In the genomic region with DNA sequence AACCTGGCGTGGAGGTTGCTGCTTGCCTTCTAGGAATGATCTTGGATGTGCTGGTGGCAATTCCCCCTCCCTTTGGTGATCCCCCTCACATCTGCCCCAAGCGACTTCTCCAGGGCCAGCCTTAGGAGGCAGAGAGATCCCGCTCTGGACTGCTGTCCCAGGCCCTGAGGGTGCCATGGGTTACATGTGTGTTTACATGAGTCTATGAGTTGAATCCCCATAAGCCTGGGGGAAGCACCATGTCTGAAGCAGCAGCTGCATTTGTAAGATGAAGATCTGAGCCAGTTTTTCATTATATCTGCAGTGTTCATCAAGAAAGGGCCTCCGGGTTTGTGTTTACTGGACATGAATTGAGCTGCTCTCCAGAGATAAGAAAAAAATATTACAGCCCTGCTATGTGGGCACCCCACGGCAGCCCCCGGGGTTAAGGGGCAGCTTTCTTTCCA, we compare ENCODE assay signal across 17 cellular contexts. TPM values are rescaled to one million over a fixed set of nuclear protein-coding genes. Genes with fewer than 3 reads are reported as not detected.
DNase-seq lines count a peak whose midpoint lies in the region; ATAC-seq, FAIRE-seq and TF ChIP-seq lines count a peak whose summit lies in the region.
"Had no signal": no experiment of that assay in that cellular context is flagged by ENCODE, and none has a peak within 500 bp of the region (broad histone marks: within the 10 kb centered on the region; RNA-seq: fewer than 3 reads in every experiment).

No MANE protein-coding gene starts in this region.

- FAIRE-seq in HepG2 (lab: Jason Lieb, UNC), result no peak
- FAIRE-seq: D721Med had no signal

- intact Hi-C loops in HepG2 (cut with micrococcal nuclease; ENCODE audit: unreplicated experiment), result no loop called here
- intact Hi-C loops in right lobe of liver (cut with DNase I), result no loop called here
- intact Hi-C loops in upper lobe of right lung (cut with DNase I), result no loop called here

- in situ Hi-C loops in HepG2 (cut with HindIII; ENCODE audit: extremely low pct_ligation_motif_present, low pct_unique_long_range_greater_than_20kb), result loop anchor here (10.0 kb wide), 1 partner anchor 51 kb away; the partner anchor contains the start of gene MAL
- in situ Hi-C loops in HAP-1 (cut with MboI; ENCODE audit: low sequenced_read_pairs), result no loop called here

- H3K27me3 ChIP-seq in HepG2 (ENCODE audit: control insufficient read depth in 1 of 2, insufficient read depth in 2 of 2, low read length in 2 of 2), result peaks cover 5 to 57% of the 10 kb centered on the region in 2 experiments; a peak in 4 of 5 replicates
- no peaks in the 10 kb centered on the region for H3K27me3 ChIP-seq in right lobe of liver
- no peaks in the 10 kb centered on the region for H3K27me3 ChIP-seq in endodermal cell (ENCODE audit: control insufficient read depth, insufficient read depth, low read length, poor library complexity, severe bottlenecking)
- no peaks in the 10 kb centered on the region for H3K27me3 ChIP-seq in thymus (ENCODE audit: control insufficient read depth, insufficient read depth)
- H3K27me3 ChIP-seq in HAP-1 (ENCODE audit: low read depth), result peaks cover 4% of the 10 kb centered on the region; the same call in 1 of the 2 replicates
- H3K27me3 ChIP-seq in upper lobe of right lung, result no peaks in the 10 kb centered on the region
- no peaks in the 10 kb centered on the region for H3K27me3 ChIP-seq in right atrium auricular region

- BruUV-seq in HepG2 (replicated peaks; lab: Mats Ljungman, UMichigan), result no TSS peak

- H3K9me3 ChIP-seq in HepG2 (ENCODE audit: low read length), result no peaks in the 10 kb centered on the region
- H3K9me3 ChIP-seq in right lobe of liver, result no peaks in the 10 kb centered on the region
- no peaks in the 10 kb centered on the region for H3K9me3 ChIP-seq in endodermal cell (ENCODE audit: control insufficient read depth, low read length)
- no peaks in the 10 kb centered on the region for H3K9me3 ChIP-seq in thymus (ENCODE audit: control insufficient read depth)
- no peaks in the 10 kb centered on the region for H3K9me3 ChIP-seq in HAP-1
- no peaks in the 10 kb centered on the region for H3K9me3 ChIP-seq in upper lobe of right lung
- H3K9me3 ChIP-seq in right atrium auricular region, result no peaks in the 10 kb centered on the region
- H3K9me3 ChIP-seq: adrenal gland, esophagus squamous epithelium had no signal

- peak overlapping the region; percentile 78 for H3K4me3 Mint-ChIP-seq in activated CD4-positive, alpha-beta memory T cell treated with anti-CD3 and anti-CD28 coated beads, Interleukin-2, amount 10 ng/mL, durations not matched to agents 7 days and 5 days
- no peak overlapping the region for H3K4me3 Mint-ChIP-seq in endodermal cell

- TF ChIP-seq EP300 in HepG2 (IDR thresholded peaks at IDR 0.05; ENCODE audit: low read depth in 2 of 2, low read length in 2 of 2), result no peak
- no peak for TF ChIP-seq EP300 in HepG2 (CRISPR knock-in tag; IDR thresholded peaks at IDR 0.05; ENCODE audit: borderline replicate concordance)

- H3K4me1 Mint-ChIP-seq in activated CD4-positive, alpha-beta memory T cell treated with anti-CD3 and anti-CD28 coated beads, Interleukin-2, amount 10 ng/mL, durations not matched to agents 7 days and 5 days, result peaks cover 79% of the 10 kb centered on the region
- H3K4me1 Mint-ChIP-seq in endodermal cell, result peaks cover 3% of the 10 kb centered on the region

- TF ChIP-seq CTCF in HepG2 (CRISPR knock-in tag; IDR thresholded peaks at IDR 0.05) (no peak), right lobe of liver (IDR thresholded peaks at IDR 0.05) (no peak), endodermal cell (conservative IDR thresholded peaks at IDR 0.05) (no peak), upper lobe of right lung (IDR thresholded peaks at IDR 0.05) (no peak), right atrium auricular region (IDR thresholded peaks at IDR 0.05) (no peak)

- H3K9ac ChIP-seq in HepG2 (ENCODE audit: insufficient read depth, low read depth, low read length), result no peak overlapping the region
- H3K9ac ChIP-seq in endodermal cell (ENCODE audit: extremely low read depth, low read length, poor library complexity, severe bottlenecking), result no peak overlapping the region

- TF ChIP-seq RAD21 in HepG2 (CRISPR knock-in tag; IDR thresholded peaks at IDR 0.05), result no peak

- H3K4me1 ChIP-seq in HepG2 (ENCODE audit: insufficient read depth, low read length) (peaks cover 37% of the 10 kb centered on the region), right lobe of liver (peaks cover 0 to 8% (median 3%) of the 10 kb centered on the region in 4 donors), endodermal cell (ENCODE audit: control insufficient read depth, insufficient read depth, low read length) (no peaks in the 10 kb centered on the region), thymus (ENCODE audit: control insufficient read depth, insufficient read depth, low read length) (peaks cover 54% of the 10 kb centered on the region), HAP-1 (peaks cover 21% of the 10 kb centered on the region), upper lobe of right lung (peaks cover 31% of the 10 kb centered on the region), right atrium auricular region (peaks cover 0 to 12% of the 10 kb centered on the region in 2 donors)

- TF ChIP-seq POLR2A in HepG2 (IDR thresholded peaks at IDR 0.05; ENCODE audit: insufficient read depth in 1 of 2, low read depth in 2 of 2, low read length in 2 of 2) (no peak), right lobe of liver (IDR thresholded peaks at IDR 0.05) (no peak)

- H3K4me3 ChIP-seq in HepG2 (replicated peaks in 1 of 3; ENCODE audit: insufficient read depth in 1 of 3, low read depth in 2 of 3, low read length in 3 of 3) (no peak overlapping the region), right lobe of liver (no peak overlapping the region), endodermal cell (ENCODE audit: low read length) (no peak overlapping the region), thymus (ENCODE audit: low read length) (peak overlapping the region; percentile 70), HAP-1 (no peak overlapping the region), upper lobe of right lung (no peak overlapping the region), right atrium auricular region (no peak overlapping the region)
- H3K4me3 ChIP-seq: adrenal gland, esophagus squamous epithelium had no signal

- POLR2A ChIA-PET in HepG2 (lab: Yijun Ruan, JAX), result no interaction called here
- POLR2A ChIA-PET in activated CD4-positive, alpha-beta memory T cell treated with anti-CD3 and anti-CD28 coated beads, Interleukin-2, amount 10 ng/mL, durations not matched to agents 7 days and 5 days (lab: Charles Lee), result interaction anchor here (1.0 to 11.4 kb wide), 9 partner anchors 9 to 88 kb away, joined by 3 to 432 read pairs (median 4); partner anchors contain the start of genes MAL, MRPS5 and ZNF514

- H3K9me3 Mint-ChIP-seq in activated CD4-positive, alpha-beta memory T cell treated with anti-CD3 and anti-CD28 coated beads, Interleukin-2, amount 10 ng/mL, durations not matched to agents 7 days and 5 days, result peaks cover 2% of the 10 kb centered on the region
- no peaks in the 10 kb centered on the region for H3K9me3 Mint-ChIP-seq in endodermal cell

- no peak overlapping the region for H2AFZ ChIP-seq in HepG2 (ENCODE audit: low read length)

- whole genome bisulfite sequencing in HepG2 (ENCODE audit: low lambda C conversion rate), result 31% methylated on average over 5 of the region's 6 CpGs
- 90% methylated on average over 2 of the region's 6 CpGs for WGBS in right lobe of liver (ENCODE audit: insufficient coverage, low coverage, low lambda C conversion rate, missing lambda C conversion rate)
- WGBS in endodermal cell (ENCODE audit: insufficient coverage in 1 of 2, insufficient read length in 1 of 2), 2 experiments, result 93 to 95% methylated on average over 4 to 6 of the region's 6 CpGs
- WGBS in thymus, result 37% methylated on average over 6 of the region's 6 CpGs

- H3K79me2 ChIP-seq in HepG2 (ENCODE audit: insufficient read depth, low read length), result no peaks in the 10 kb centered on the region

- peak overlapping the region; percentile 84; the same call in 1 of the 2 replicates for H3K4me2 ChIP-seq in HepG2 (ENCODE audit: low read depth, low read length)

- DNase-seq in HepG2 (ENCODE audit: low spot score) (no peak), right lobe of liver (no peak), endodermal cell (peak; percentile 30), HAP-1 (ENCODE audit: low spot score in 2 of 2) (no peak), upper lobe of right lung (no peak), right atrium auricular region (ENCODE audit: low spot score) (no peak)
- DNase-seq in activated CD4-positive, alpha-beta memory T cell treated with anti-CD3 and anti-CD28 coated beads, Interleukin-2, amount 10 ng/mL, durations not matched to agents 7 days and 5 days, result no peak
- DNase-seq: adrenal gland, esophagus squamous epithelium, GDM1, NCI-H2081, NCI-H510A, WERI-Rb-1 had no signal

- H4K20me1 ChIP-seq in HepG2 (ENCODE audit: insufficient read depth, low read length), result no peaks in the 10 kb centered on the region

- no peak for ATAC-seq in HepG2
- ATAC-seq in right lobe of liver, result no peak
- no peak for ATAC-seq in upper lobe of right lung
- ATAC-seq: HCT116, left lobe of liver had no signal

- no peaks in the 10 kb centered on the region for H3K27me3 Mint-ChIP-seq in activated CD4-positive, alpha-beta memory T cell treated with anti-CD3 and anti-CD28 coated beads, Interleukin-2, amount 10 ng/mL, durations not matched to agents 7 days and 5 days
- peaks cover 26% of the 10 kb centered on the region for H3K27me3 Mint-ChIP-seq in endodermal cell (ENCODE audit: insufficient read depth)

- H3K27ac Mint-ChIP-seq in activated CD4-positive, alpha-beta memory T cell treated with anti-CD3 and anti-CD28 coated beads, Interleukin-2, amount 10 ng/mL, durations not matched to agents 7 days and 5 days, result peak overlapping the region; percentile 98
- no peak overlapping the region for H3K27ac Mint-ChIP-seq in endodermal cell

- CTCF ChIA-PET in HepG2 (lab: Yijun Ruan, JAX; ENCODE audit: low intra/inter-chr PET ratio, low total read pairs), result interaction anchor here (2.2 kb wide), 1 partner anchor 53 kb away, joined by 11 read pairs; no protein-coding TSS in a partner anchor
- CTCF ChIA-PET in activated CD4-positive, alpha-beta memory T cell treated with anti-CD3 and anti-CD28 coated beads, Interleukin-2, amount 10 ng/mL, durations not matched to agents 7 days and 5 days (lab: Charles Lee), result interaction anchor here (1.1 to 11.2 kb wide), 12 partner anchors 9 to 90 kb away, joined by 3 to 397 read pairs (median 12); partner anchors contain the start of genes MAL, MRPS5 and ZNF2

- H3K27ac ChIP-seq in HepG2 (ENCODE audit: extremely low read length, insufficient read depth, low read length), result no peak overlapping the region
- H3K27ac ChIP-seq in right lobe of liver, result no peak overlapping the region
- H3K27ac ChIP-seq in endodermal cell (ENCODE audit: low read depth, low read length), result no peak overlapping the region
- peak overlapping the region; percentile 100 for H3K27ac ChIP-seq in thymus (ENCODE audit: low read depth)
- no peak overlapping the region for H3K27ac ChIP-seq in upper lobe of right lung
- H3K27ac ChIP-seq in right atrium auricular region, result no peak overlapping the region
- H3K27ac ChIP-seq: adrenal gland had no signal

- H3K36me3 ChIP-seq in HepG2 (replicated peaks in 1 of 2; ENCODE audit: control insufficient read depth in 1 of 2, insufficient read depth in 2 of 2, low read length in 2 of 2), result no peaks in the 10 kb centered on the region
- no peaks in the 10 kb centered on the region for H3K36me3 ChIP-seq in right lobe of liver
- H3K36me3 ChIP-seq in endodermal cell (ENCODE audit: control insufficient read depth, insufficient read depth, low read length), result no peaks in the 10 kb centered on the region
- no peaks in the 10 kb centered on the region for H3K36me3 ChIP-seq in thymus (ENCODE audit: control insufficient read depth, insufficient read depth)
- H3K36me3 ChIP-seq in HAP-1 (replicated peaks), result no peaks in the 10 kb centered on the region
- H3K36me3 ChIP-seq in upper lobe of right lung, result no peaks in the 10 kb centered on the region
- H3K36me3 ChIP-seq in right atrium auricular region, result no peaks in the 10 kb centered on the region
- H3K36me3 ChIP-seq: adrenal gland, esophagus squamous epithelium, WERI-Rb-1 had no signal

- H3K36me3 Mint-ChIP-seq in activated CD4-positive, alpha-beta memory T cell treated with anti-CD3 and anti-CD28 coated beads, Interleukin-2, amount 10 ng/mL, durations not matched to agents 7 days and 5 days (ENCODE audit: low read depth), result peaks cover 11% of the 10 kb centered on the region
- H3K36me3 Mint-ChIP-seq in endodermal cell (ENCODE audit: low read depth), result no peaks in the 10 kb centered on the region

RNA-seq across cellular contexts. Expression of gene MRPS5, which starts 46.1 kb away (rescaled TPM):
- total RNA-seq in HepG2 (2016; rRNA removed; fragmentation: Illumina TruSeq; extraction: Trizol) (98.8 and 102 TPM in 2 replicates), right lobe of liver (10 to 100 TPM; 36.1 to 52.1 (median 47.9) TPM), endodermal cell (10 to 100 TPM; 57.9 to 59.0 TPM), upper lobe of right lung (55.2 TPM), right atrium auricular region (10 to 100 TPM; 39.0 to 57.7 TPM)
- total RNA-seq in HepG2 (2016; cell fraction: cytosol; rRNA removed; fragmentation: Illumina TruSeq; extraction: Trizol; ENCODE audit: low read depth), result 53.7 and 54.0 TPM in 2 replicates
- total RNA-seq in HepG2 (2016; cell fraction: insoluble cytoplasmic fraction; rRNA removed; fragmentation: Illumina TruSeq; extraction: Trizol), result 99.9 and 104 TPM in 2 replicates
- total RNA-seq in HepG2 (2016; cell fraction: membrane; rRNA removed; fragmentation: Illumina TruSeq; extraction: Trizol), result 68.2 and 74.9 TPM in 2 replicates
- total RNA-seq in HepG2 (2016; cell fraction: nucleus; rRNA removed; fragmentation: Illumina TruSeq; extraction: Trizol), result 65.4 and 78.9 TPM in 2 replicates
- polyA plus RNA-seq in HepG2 (2011; rRNA removed) (125 and 134 TPM in 2 replicates), thymus (161 TPM)
- 80.7 and 93.0 TPM in 2 replicates for polyA plus RNA-seq in HepG2 (2011; cell fraction: cytosol; rRNA removed)
- 151 and 160 TPM in 2 replicates for polyA plus RNA-seq in HepG2 (2011; cell fraction: nucleus; rRNA removed)
- 83.3 and 86.4 TPM in 2 replicates for polyA plus RNA-seq in HepG2 (2012)
- polyA plus RNA-seq in HepG2 (2016; cell fraction: cytosol; fragmentation: Illumina TruSeq; extraction: Trizol; ENCODE audit: low read depth), result 52.6 and 54.6 TPM in 2 replicates
- polyA plus RNA-seq in HepG2 (2016; cell fraction: insoluble cytoplasmic fraction; fragmentation: Illumina TruSeq; extraction: Trizol; ENCODE audit: low read depth), result 116 and 119 TPM in 2 replicates
- polyA plus RNA-seq in HepG2 (2016; cell fraction: membrane; fragmentation: Illumina TruSeq; extraction: Trizol; ENCODE audit: low read depth), result 57.0 and 60.0 TPM in 2 replicates
- polyA plus RNA-seq in HepG2 (2016; cell fraction: nucleus; fragmentation: Illumina TruSeq; extraction: Trizol; ENCODE audit: insufficient read depth, low read depth), result 139 and 145 TPM in 2 replicates
- polyA minus RNA-seq in HepG2 (2011; rRNA and poly(A)+ RNA removed; ENCODE audit: low replicate concordance), result 73.5 and 104 TPM in 2 replicates
- 43.8 and 44.2 TPM in 2 replicates for polyA minus RNA-seq in HepG2 (2011; cell fraction: cytosol; rRNA and poly(A)+ RNA removed)
- 103 and 105 TPM in 2 replicates for polyA minus RNA-seq in HepG2 (2011; cell fraction: nucleus; rRNA and poly(A)+ RNA removed)
- 10 to 100 TPM; 66.3 to 68.2 TPM for total RNA-seq in activated CD4-positive, alpha-beta memory T cell treated with anti-CD3 and anti-CD28 coated beads, Interleukin-2, amount 10 ng/mL, durations not matched to agents 7 days and 5 days
- polyA plus RNA-seq in endodermal cell (2013, experiment 1 of 2), result 72.0 TPM
- polyA plus RNA-seq in endodermal cell (2013, experiment 2 of 2), result 61.4 TPM

RNA-seq across cellular contexts. Expression of gene MAL, which starts 50.0 kb away (rescaled TPM):
- total RNA-seq in HepG2 (2016; rRNA removed; fragmentation: Illumina TruSeq; extraction: Trizol) (not detected in 2 replicates), right lobe of liver (under 1 TPM in 1 of 6 experiments, not detected in 5; 0.24 TPM), endodermal cell (not detected), upper lobe of right lung (21.2 TPM), right atrium auricular region (1 to 10 TPM; 7.4 to 8.7 TPM)
- not detected in 2 replicates for total RNA-seq in HepG2 (2016; cell fraction: cytosol; rRNA removed; fragmentation: Illumina TruSeq; extraction: Trizol; ENCODE audit: low read depth)
- total RNA-seq in HepG2 (2016; cell fraction: insoluble cytoplasmic fraction; rRNA removed; fragmentation: Illumina TruSeq; extraction: Trizol), result not detected in 2 replicates
- not detected in 2 replicates for total RNA-seq in HepG2 (2016; cell fraction: membrane; rRNA removed; fragmentation: Illumina TruSeq; extraction: Trizol)
- not detected in 2 replicates for total RNA-seq in HepG2 (2016; cell fraction: nucleus; rRNA removed; fragmentation: Illumina TruSeq; extraction: Trizol)
- polyA plus RNA-seq in HepG2 (2011; rRNA removed) (not detected in 2 replicates), thymus (143 TPM)
- polyA plus RNA-seq in HepG2 (2011; cell fraction: cytosol; rRNA removed), result not detected in 2 replicates
- not detected in 2 replicates for polyA plus RNA-seq in HepG2 (2011; cell fraction: nucleus; rRNA removed)
- polyA plus RNA-seq in HepG2 (2012), result not detected in 2 replicates
- polyA plus RNA-seq in HepG2 (2016; cell fraction: cytosol; fragmentation: Illumina TruSeq; extraction: Trizol; ENCODE audit: low read depth), result not detected in 2 replicates
- not detected in 2 replicates for polyA plus RNA-seq in HepG2 (2016; cell fraction: insoluble cytoplasmic fraction; fragmentation: Illumina TruSeq; extraction: Trizol; ENCODE audit: low read depth)
- polyA plus RNA-seq in HepG2 (2016; cell fraction: membrane; fragmentation: Illumina TruSeq; extraction: Trizol; ENCODE audit: low read depth), result not detected in 2 replicates
- polyA plus RNA-seq in HepG2 (2016; cell fraction: nucleus; fragmentation: Illumina TruSeq; extraction: Trizol; ENCODE audit: insufficient read depth, low read depth), result not detected in 2 replicates
- not detected in 2 replicates for polyA minus RNA-seq in HepG2 (2011; rRNA and poly(A)+ RNA removed; ENCODE audit: low replicate concordance)
- not detected in 2 replicates for polyA minus RNA-seq in HepG2 (2011; cell fraction: cytosol; rRNA and poly(A)+ RNA removed)
- not detected in 2 replicates for polyA minus RNA-seq in HepG2 (2011; cell fraction: nucleus; rRNA and poly(A)+ RNA removed)
- total RNA-seq in activated CD4-positive, alpha-beta memory T cell treated with anti-CD3 and anti-CD28 coated beads, Interleukin-2, amount 10 ng/mL, durations not matched to agents 7 days and 5 days, result 100 to 1,000 TPM; 202 to 210 TPM
- polyA plus RNA-seq in endodermal cell (2013, experiment 1 of 2), result 10.1 TPM
- polyA plus RNA-seq in endodermal cell (2013, experiment 2 of 2), result 9.4 TPM
